ENCODE assay signal across 5 cellular contexts in genomic region chr12:50030444-50030843, GRCh38. TPM values are rescaled to one million over a fixed set of nuclear protein-coding genes. Genes with fewer than 3 reads are reported as not detected.
"Had no signal": no experiment of that assay in that cellular context is flagged by ENCODE, and none has a peak within 500 bp of the region (broad histone marks: within the 10 kb centered on the region; RNA-seq: fewer than 3 reads in every experiment).

No MANE protein-coding gene starts in this region.

RNA-seq across cellular contexts. Expression of gene AQP6, which starts 57.7 kb away (rescaled TPM):
- total RNA-seq: M059J, PC-3, Peyer's patch, Right ventricle myocardium superior, SJSA1 had no signal
